In genomic region chr4:112882286-112882685, GRCh38 we compare ENCODE assay signal across 23 cellular contexts.
DNase-seq lines count a peak whose midpoint lies in the region; ATAC-seq, FAIRE-seq and TF ChIP-seq lines count a peak whose summit lies in the region.
"Had no signal": no experiment of that assay in that cellular context is flagged by ENCODE, and none has a peak within 500 bp of the region (broad histone marks: within the 10 kb centered on the region; RNA-seq: fewer than 3 reads in every experiment).

No MANE protein-coding gene starts in this region.

- no peaks in the 10 kb centered on the region for H4K20me1 ChIP-seq in GM23248 (ENCODE audit: insufficient read depth)

- in situ Hi-C loops in GM23248 (cut with MboI), result no loop called here

- H3K9ac ChIP-seq in GM23248, result peak overlapping the region; percentile 11; the same call in 1 of the 2 replicates
- H3K9ac ChIP-seq: SK-N-SH had no signal

- DNase-seq in GM23248 (peak; percentile 14), SJCRH30 (no peak), right cardiac atrium (no peak), sigmoid colon (no peak), NCI-H1694 treated with DMSO at 0.1 percent for 48 hours (lab: John Stamatoyannopoulos, UW) (no peak), UCSD-AML1 (lab: John Stamatoyannopoulos, UW; ENCODE audit: unreplicated experiment) (no peak), GM12892 (ENCODE audit: insufficient read length) (no peak)
- DNase-seq: colonic mucosa; foreskin fibroblast; GF-D8; MM.1S; NCI-H226; NK-92 treated with Interleukin-12 subunit alpha and Interleukin-12 subunit beta, amount 100 ng/mL, for 24 hours; Peyer's patch; right lobe of liver; SK-N-SH; stimulated activated CD4-positive, alpha-beta T cell treated with anti-CD3 and anti-CD28 coated beads, Interleukin-1b, Interleukin-23, amount 100 ng/mL, for 48 hours; stimulated activated naive CD8-positive, alpha-beta T cell treated with anti-CD3 and anti-CD28 coated beads, Interleukin-15, Interleukin-2, amounts not matched to agents 100 U/mL and 50 U/mL, for 24 hours had no signal

- H3K27me3 ChIP-seq in GM23248 (replicated peaks; ENCODE audit: insufficient read depth), result no peaks in the 10 kb centered on the region
- H3K27me3 ChIP-seq in SJCRH30, result no peaks in the 10 kb centered on the region
- no peaks in the 10 kb centered on the region for H3K27me3 ChIP-seq in right cardiac atrium (ENCODE audit: control insufficient read depth, insufficient read depth)
- no peaks in the 10 kb centered on the region for H3K27me3 ChIP-seq in sigmoid colon
- H3K27me3 ChIP-seq: colonic mucosa, neutrophil, Peyer's patch, right lobe of liver had no signal

- H3K4me2 ChIP-seq in GM23248 (ENCODE audit: unreplicated experiment), result peak overlapping the region; percentile 54
- H3K4me2 ChIP-seq: SK-N-SH had no signal

- intact Hi-C loops in right cardiac atrium (cut with DNase I), result no loop called here
- intact Hi-C loops in sigmoid colon (cut with DNase I), result no loop called here

- H3K27ac ChIP-seq in GM23248 (no peak overlapping the region), SJCRH30 (peak overlapping the region; percentile 91), right cardiac atrium (ENCODE audit: low read length) (no peak overlapping the region), sigmoid colon (peak overlapping the region in 3 of 4 donors; percentile 10 to 56 (median 31))
- H3K27ac ChIP-seq: colonic mucosa, neutrophil, Peyer's patch, right lobe of liver had no signal

- H3K79me2 ChIP-seq in GM23248 (ENCODE audit: insufficient read depth), result no peaks in the 10 kb centered on the region

- no peak for ATAC-seq in right cardiac atrium
- no peak for ATAC-seq in GM18873 (IDR thresholded peaks at IDR 0.05; ENCODE audit: low FRiP score, unreplicated experiment)
- ATAC-seq: activated CD4-positive, CD25-positive, alpha-beta regulatory T cell treated with anti-CD3 and anti-CD28 coated beads, Interleukin-2, amount 50 U/mL, for 24 hours; right lobe of liver; stimulated activated naive CD8-positive, alpha-beta T cell treated with anti-CD3 and anti-CD28 coated beads, Interleukin-15, Interleukin-2, amounts not matched to agents 100 U/mL and 50 U/mL, for 24 hours had no signal

- H3K9me3 ChIP-seq in GM23248 (ENCODE audit: low read depth), result no peaks in the 10 kb centered on the region
- H3K9me3 ChIP-seq in SJCRH30 (replicated peaks), result no peaks in the 10 kb centered on the region
- H3K9me3 ChIP-seq in right cardiac atrium (ENCODE audit: control insufficient read depth, low read length), result no peaks in the 10 kb centered on the region
- no peaks in the 10 kb centered on the region for H3K9me3 ChIP-seq in sigmoid colon
- H3K9me3 ChIP-seq: colonic mucosa, neutrophil, Peyer's patch, right lobe of liver, SK-N-SH had no signal

- H3K4me3 ChIP-seq in GM23248 (peak overlapping the region; percentile 45), SJCRH30 (peak overlapping the region; percentile 59), right cardiac atrium (ENCODE audit: low read length) (peak overlapping the region; percentile 36), sigmoid colon (peak overlapping the region; percentile 4 to 23 (median 20))
- H3K4me3 ChIP-seq: colonic mucosa, Peyer's patch, right lobe of liver had no signal

- TF ChIP-seq CTCF in sigmoid colon (IDR thresholded peaks at IDR 0.05), result no peak

- H3K36me3 ChIP-seq in GM23248 (ENCODE audit: low read depth) (no peaks in the 10 kb centered on the region), SJCRH30 (no peaks in the 10 kb centered on the region), sigmoid colon (no peaks in the 10 kb centered on the region)
- H3K36me3 ChIP-seq: colonic mucosa, neutrophil, Peyer's patch, right lobe of liver had no signal

- H2AFZ ChIP-seq in GM23248, result peak overlapping the region; percentile 73

- H3K4me1 ChIP-seq in GM23248 (ENCODE audit: insufficient read depth), result no peaks in the 10 kb centered on the region
- H3K4me1 ChIP-seq in SJCRH30, result peaks cover 25% of the 10 kb centered on the region
- H3K4me1 ChIP-seq in right cardiac atrium (ENCODE audit: control insufficient read depth, insufficient read depth, low read length), result no peaks in the 10 kb centered on the region
- H3K4me1 ChIP-seq in sigmoid colon, result peaks cover 0 to 17% (median 7%) of the 10 kb centered on the region in 4 donors
- H3K4me1 ChIP-seq: colonic mucosa, Peyer's patch, right lobe of liver had no signal

- WGBS in GM23248 (ENCODE audit: low coverage in 1 of 2, low lambda C conversion rate in 2 of 2, missing lambda C conversion rate in 2 of 2), 2 experiments, result 21 to 22% methylated on average over 4 of the region's 4 CpGs
- 61% methylated on average over 4 of the region's 4 CpGs for WGBS in right cardiac atrium
- WGBS in sigmoid colon, 2 donors, result 72 to 74% methylated on average over 4 of the region's 4 CpGs

- no peak for TF ChIP-seq EP300 in sigmoid colon (IDR thresholded peaks at IDR 0.05)

- no peaks in the 10 kb centered on the region for H3F3A ChIP-seq in GM23248 (ENCODE audit: insufficient read depth)

- TF ChIP-seq POLR2A in sigmoid colon (IDR thresholded peaks at IDR 0.05), result no peak
- TF ChIP-seq POLR2A in GM12892 (IDR thresholded peaks at IDR 0.05; ENCODE audit: low read depth, low read length), result no peak

- FAIRE-seq in GM12892 (lab: Jason Lieb, UNC), result no peak
- FAIRE-seq: endothelial cell of umbilical vein, urothelium cell line had no signal

- no peaks in the 10 kb centered on the region for H3K9me2 ChIP-seq in GM23248 (ENCODE audit: insufficient read depth)
- H3K9me2 ChIP-seq: SK-N-SH had no signal

Comparison
In these comparisons a context has a peak if more than half of its experiments do, and no peak if none do; other contexts are left out.
1. H3K27ac ChIP-seq: peak in SJCRH30 (single experiment) and sigmoid colon (3 of 4); none in GM23248 (single experiment) and right cardiac atrium (single experiment).
2. Peak in every context shown above with its lines, with median percentiles within 50 percentile points of each other: H3K4me3 ChIP-seq.